1 cellular context compared by ENCODE assay signal in the genomic region with DNA sequence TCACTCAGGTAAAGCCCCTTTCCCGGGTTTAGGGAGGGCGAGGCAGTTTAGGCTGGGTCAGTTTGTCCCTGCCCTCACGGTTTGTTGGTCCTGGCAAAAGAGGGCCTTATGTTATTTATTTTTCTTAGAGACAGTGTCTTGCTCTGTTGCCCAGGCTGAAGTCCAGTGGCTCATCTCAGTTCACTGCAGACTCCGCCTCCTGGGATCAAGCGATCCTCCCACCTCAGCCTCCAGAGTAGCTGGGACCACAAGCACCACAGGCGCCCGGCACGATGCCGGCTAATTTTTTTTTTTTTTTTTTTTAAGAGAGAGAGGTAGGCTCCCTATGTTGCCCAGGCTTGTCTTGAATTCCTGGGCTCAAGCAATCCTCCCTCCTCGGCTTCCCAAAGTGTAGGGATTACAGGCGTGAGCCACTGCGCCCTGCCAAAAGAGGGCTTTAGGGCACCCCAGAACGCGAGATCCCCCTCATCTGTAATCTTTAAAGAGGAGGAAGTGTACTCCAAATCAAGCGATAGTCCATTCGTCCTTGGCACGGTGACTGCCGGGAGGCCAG.
TF ChIP-seq lines count a peak whose summit lies in the region.

No MANE protein-coding gene starts in this region.

TF ChIP-seq in HepG2, 621 proteins besides CTCF, POLR2A, EP300 and RAD21 (continued from another document):
- TF ChIP-seq MXI1 (IDR thresholded peaks at IDR 0.05; ENCODE audit: borderline replicate concordance, low read depth, low read length): no peak
- TF ChIP-seq KDM6A (CRISPR knock-in tag; IDR thresholded peaks at IDR 0.05; ENCODE audit: low read depth): no peak
- TF ChIP-seq ZSCAN21 (CRISPR knock-in tag; IDR thresholded peaks at IDR 0.05; ENCODE audit: borderline replicate concordance): no peak
- no peak for TF ChIP-seq ZNF547 (CRISPR knock-in tag; IDR thresholded peaks at IDR 0.05)
- 0 out of 2 replicates have a peak, but pooled peaks have one; percentile 3 for TF ChIP-seq CENPT (CRISPR knock-in tag; IDR thresholded peaks at IDR 0.05; ENCODE audit: low read depth)
- no peak for TF ChIP-seq ZNF430 (CRISPR knock-in tag; IDR thresholded peaks at IDR 0.05)
- TF ChIP-seq KLF9 (CRISPR knock-in tag; IDR thresholded peaks at IDR 0.05; ENCODE audit: low read depth): no peak
- no peak for TF ChIP-seq ISX (CRISPR knock-in tag; conservative IDR thresholded peaks at IDR 0.05)
- no peak for TF ChIP-seq PPARG (CRISPR knock-in tag; conservative IDR thresholded peaks at IDR 0.05)
- TF ChIP-seq, protein P1, sequence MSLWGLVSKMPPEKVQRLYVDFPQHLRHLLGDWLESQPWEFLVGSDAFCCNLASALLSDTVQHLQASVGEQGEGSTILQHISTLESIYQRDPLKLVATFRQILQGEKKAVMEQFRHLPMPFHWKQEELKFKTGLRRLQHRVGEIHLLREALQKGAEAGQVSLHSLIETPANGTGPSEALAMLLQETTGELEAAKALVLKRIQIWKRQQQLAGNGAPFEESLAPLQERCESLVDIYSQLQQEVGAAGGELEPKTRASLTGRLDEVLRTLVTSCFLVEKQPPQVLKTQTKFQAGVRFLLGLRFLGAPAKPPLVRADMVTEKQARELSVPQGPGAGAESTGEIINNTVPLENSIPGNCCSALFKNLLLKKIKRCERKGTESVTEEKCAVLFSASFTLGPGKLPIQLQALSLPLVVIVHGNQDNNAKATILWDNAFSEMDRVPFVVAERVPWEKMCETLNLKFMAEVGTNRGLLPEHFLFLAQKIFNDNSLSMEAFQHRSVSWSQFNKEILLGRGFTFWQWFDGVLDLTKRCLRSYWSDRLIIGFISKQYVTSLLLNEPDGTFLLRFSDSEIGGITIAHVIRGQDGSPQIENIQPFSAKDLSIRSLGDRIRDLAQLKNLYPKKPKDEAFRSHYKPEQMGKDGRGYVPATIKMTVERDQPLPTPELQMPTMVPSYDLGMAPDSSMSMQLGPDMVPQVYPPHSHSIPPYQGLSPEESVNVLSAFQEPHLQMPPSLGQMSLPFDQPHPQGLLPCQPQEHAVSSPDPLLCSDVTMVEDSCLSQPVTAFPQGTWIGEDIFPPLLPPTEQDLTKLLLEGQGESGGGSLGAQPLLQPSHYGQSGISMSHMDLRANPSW (CRISPR knock-in tag; IDR thresholded peaks at IDR 0.05; ENCODE audit: borderline replicate concordance): no peak
- TF ChIP-seq ZNF749 (CRISPR knock-in tag; IDR thresholded peaks at IDR 0.05; ENCODE audit: borderline replicate concordance): 0 out of 2 replicates have a peak, but pooled peaks have one; percentile 10
- peak; percentile 96 for TF ChIP-seq ZNF121 (CRISPR knock-in tag; IDR thresholded peaks at IDR 0.05)
- no peak for TF ChIP-seq ZSCAN20 (CRISPR knock-in tag; IDR thresholded peaks at IDR 0.05; ENCODE audit: borderline replicate concordance)
- TF ChIP-seq ZNF652 (CRISPR knock-in tag; IDR thresholded peaks at IDR 0.05; ENCODE audit: borderline replicate concordance, low read depth): no peak
- no peak for TF ChIP-seq IRX3 (CRISPR knock-in tag; IDR thresholded peaks at IDR 0.05; ENCODE audit: borderline replicate concordance, low read depth)
- TF ChIP-seq REXO4 (CRISPR knock-in tag; IDR thresholded peaks at IDR 0.05; ENCODE audit: borderline replicate concordance): no peak
- peak; percentile 6; the same call in 1 of the 2 replicates for TF ChIP-seq ZNF557 (CRISPR knock-in tag; IDR thresholded peaks at IDR 0.05)
- TF ChIP-seq ATRX (CRISPR knock-in tag; IDR thresholded peaks at IDR 0.05; ENCODE audit: borderline replicate concordance): no peak
- TF ChIP-seq RXRB (CRISPR knock-in tag; IDR thresholded peaks at IDR 0.05; ENCODE audit: borderline replicate concordance): no peak
- TF ChIP-seq ZNF253 (CRISPR knock-in tag; IDR thresholded peaks at IDR 0.05; ENCODE audit: borderline replicate concordance): peak; percentile 52; the same call in 1 of the 2 replicates
- TF ChIP-seq ZNF639 (CRISPR knock-in tag; conservative IDR thresholded peaks at IDR 0.05): no peak
- TF ChIP-seq ZNF337 (CRISPR knock-in tag; IDR thresholded peaks at IDR 0.05; ENCODE audit: borderline replicate concordance, low read depth): no peak
- TF ChIP-seq POGZ (CRISPR knock-in tag; IDR thresholded peaks at IDR 0.05): no peak
- no peak for TF ChIP-seq KDM3A (CRISPR knock-in tag; IDR thresholded peaks at IDR 0.05; ENCODE audit: low read depth)
- TF ChIP-seq TP53 (CRISPR knock-in tag; conservative IDR thresholded peaks at IDR 0.05): no peak
- TF ChIP-seq HNF4G (IDR thresholded peaks at IDR 0.05; ENCODE audit: borderline replicate concordance, low read depth, low read length): no peak
- TF ChIP-seq HNF4G (CRISPR knock-in tag; IDR thresholded peaks at IDR 0.05; ENCODE audit: borderline replicate concordance, low read depth): 0 out of 2 replicates have a peak, but pooled peaks have one; percentile 24
- no peak for TF ChIP-seq ZNF296 (CRISPR knock-in tag; conservative IDR thresholded peaks at IDR 0.05)
- TF ChIP-seq ZSCAN12 (CRISPR knock-in tag; IDR thresholded peaks at IDR 0.05): no peak
- TF ChIP-seq STAG1 (CRISPR knock-in tag; IDR thresholded peaks at IDR 0.05): no peak
- no peak for TF ChIP-seq PHF21A (CRISPR knock-in tag; IDR thresholded peaks at IDR 0.05)
- no peak for TF ChIP-seq ZNF205 (CRISPR knock-in tag; IDR thresholded peaks at IDR 0.05)
- peak; percentile 86 for TF ChIP-seq ZNF770 (CRISPR knock-in tag; IDR thresholded peaks at IDR 0.05)
- TF ChIP-seq ZNF510 (CRISPR knock-in tag; IDR thresholded peaks at IDR 0.05; ENCODE audit: low read depth): no peak
- no peak for TF ChIP-seq ZNF556 (CRISPR knock-in tag; IDR thresholded peaks at IDR 0.05; ENCODE audit: borderline replicate concordance)
- no peak for TF ChIP-seq SMC3 (IDR thresholded peaks at IDR 0.05; ENCODE audit: low read length)
- TF ChIP-seq, protein P2, sequence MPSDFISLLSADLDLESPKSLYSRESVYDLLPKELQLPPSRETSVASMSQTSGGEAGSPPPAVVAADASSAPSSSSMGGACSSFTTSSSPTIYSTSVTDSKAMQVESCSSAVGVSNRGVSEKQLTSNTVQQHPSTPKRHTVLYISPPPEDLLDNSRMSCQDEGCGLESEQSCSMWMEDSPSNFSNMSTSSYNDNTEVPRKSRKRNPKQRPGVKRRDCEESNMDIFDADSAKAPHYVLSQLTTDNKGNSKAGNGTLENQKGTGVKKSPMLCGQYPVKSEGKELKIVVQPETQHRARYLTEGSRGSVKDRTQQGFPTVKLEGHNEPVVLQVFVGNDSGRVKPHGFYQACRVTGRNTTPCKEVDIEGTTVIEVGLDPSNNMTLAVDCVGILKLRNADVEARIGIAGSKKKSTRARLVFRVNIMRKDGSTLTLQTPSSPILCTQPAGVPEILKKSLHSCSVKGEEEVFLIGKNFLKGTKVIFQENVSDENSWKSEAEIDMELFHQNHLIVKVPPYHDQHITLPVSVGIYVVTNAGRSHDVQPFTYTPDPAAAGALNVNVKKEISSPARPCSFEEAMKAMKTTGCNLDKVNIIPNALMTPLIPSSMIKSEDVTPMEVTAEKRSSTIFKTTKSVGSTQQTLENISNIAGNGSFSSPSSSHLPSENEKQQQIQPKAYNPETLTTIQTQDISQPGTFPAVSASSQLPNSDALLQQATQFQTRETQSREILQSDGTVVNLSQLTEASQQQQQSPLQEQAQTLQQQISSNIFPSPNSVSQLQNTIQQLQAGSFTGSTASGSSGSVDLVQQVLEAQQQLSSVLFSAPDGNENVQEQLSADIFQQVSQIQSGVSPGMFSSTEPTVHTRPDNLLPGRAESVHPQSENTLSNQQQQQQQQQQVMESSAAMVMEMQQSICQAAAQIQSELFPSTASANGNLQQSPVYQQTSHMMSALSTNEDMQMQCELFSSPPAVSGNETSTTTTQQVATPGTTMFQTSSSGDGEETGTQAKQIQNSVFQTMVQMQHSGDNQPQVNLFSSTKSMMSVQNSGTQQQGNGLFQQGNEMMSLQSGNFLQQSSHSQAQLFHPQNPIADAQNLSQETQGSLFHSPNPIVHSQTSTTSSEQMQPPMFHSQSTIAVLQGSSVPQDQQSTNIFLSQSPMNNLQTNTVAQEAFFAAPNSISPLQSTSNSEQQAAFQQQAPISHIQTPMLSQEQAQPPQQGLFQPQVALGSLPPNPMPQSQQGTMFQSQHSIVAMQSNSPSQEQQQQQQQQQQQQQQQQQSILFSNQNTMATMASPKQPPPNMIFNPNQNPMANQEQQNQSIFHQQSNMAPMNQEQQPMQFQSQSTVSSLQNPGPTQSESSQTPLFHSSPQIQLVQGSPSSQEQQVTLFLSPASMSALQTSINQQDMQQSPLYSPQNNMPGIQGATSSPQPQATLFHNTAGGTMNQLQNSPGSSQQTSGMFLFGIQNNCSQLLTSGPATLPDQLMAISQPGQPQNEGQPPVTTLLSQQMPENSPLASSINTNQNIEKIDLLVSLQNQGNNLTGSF (CRISPR knock-in tag; IDR thresholded peaks at IDR 0.05): no peak
- no peak for TF ChIP-seq AKNA (CRISPR knock-in tag; IDR thresholded peaks at IDR 0.05; ENCODE audit: borderline replicate concordance)
- TF ChIP-seq SP4 (CRISPR knock-in tag; IDR thresholded peaks at IDR 0.05): no peak
- TF ChIP-seq HDAC1 (CRISPR knock-in tag; IDR thresholded peaks at IDR 0.05): no peak
- no peak for TF ChIP-seq ZFYVE20 (CRISPR knock-in tag; IDR thresholded peaks at IDR 0.05; ENCODE audit: borderline replicate concordance, low read depth)
- no peak for TF ChIP-seq HMG20A (CRISPR knock-in tag; IDR thresholded peaks at IDR 0.05; ENCODE audit: borderline replicate concordance)
